In the genomic region with DNA sequence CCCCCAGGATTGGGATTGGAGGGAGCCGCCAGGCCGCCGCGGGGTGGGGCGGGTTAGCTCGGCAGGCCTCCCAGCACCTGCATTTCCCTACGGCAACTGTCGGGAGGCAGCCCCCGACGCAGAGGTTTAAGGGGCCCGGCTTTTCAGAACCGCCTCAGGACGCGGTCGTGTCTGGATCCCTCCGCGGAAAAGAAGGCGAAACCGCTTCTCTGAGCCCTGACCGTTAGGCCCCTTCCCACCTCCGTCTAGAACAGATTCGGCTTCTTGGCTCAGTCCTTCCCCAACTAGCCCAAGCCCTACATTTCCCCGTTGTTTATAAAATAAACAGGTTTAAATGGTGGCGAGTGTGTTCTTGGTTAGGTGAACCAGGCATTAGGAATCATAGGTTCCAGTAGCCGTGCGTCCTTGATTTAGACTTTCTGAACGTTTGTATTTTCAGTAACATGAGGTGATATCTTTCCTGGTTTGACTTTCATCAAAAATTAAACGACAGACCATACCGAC, we compare ENCODE assay signal across 8 cellular contexts. TPM values are rescaled to one million over a fixed set of nuclear protein-coding genes. Genes with fewer than 3 reads are reported as not detected.
DNase-seq lines count a peak whose midpoint lies in the region; ATAC-seq lines count a peak whose summit lies in the region.

No MANE protein-coding gene starts in this region.

- H3K36me3 Mint-ChIP-seq in natural killer cell treated with Interleukin-12 subunit alpha and Interleukin-12 subunit beta and Interleukin-15 and Interleukin-18, amount 100 ng/mL, for 72 hours: peaks cover 42% of the 10 kb centered on the region

- no peaks in the 10 kb centered on the region for H3K27me3 Mint-ChIP-seq in natural killer cell treated with Interleukin-12 subunit alpha and Interleukin-12 subunit beta and Interleukin-15 and Interleukin-18, amount 100 ng/mL, for 72 hours

- ATAC-seq in HG02571 (IDR thresholded peaks at IDR 0.05; ENCODE audit: unreplicated experiment): peak; percentile 1
- ATAC-seq in natural killer cell treated with Interleukin-12 subunit alpha and Interleukin-12 subunit beta and Interleukin-15 and Interleukin-18, amount 100 ng/mL, for 72 hours: no peak
- ATAC-seq in GM19328 (IDR thresholded peaks at IDR 0.05; ENCODE audit: unreplicated experiment): no peak

- peaks cover 57 to 61% of the 10 kb centered on the region in 2 donors for H3K4me1 Mint-ChIP-seq in natural killer cell treated with Interleukin-12 subunit alpha and Interleukin-12 subunit beta and Interleukin-15 and Interleukin-18, amount 100 ng/mL, for 72 hours (ENCODE audit: low read depth in 2 of 2)

- DNase-seq in DMS79 (lab: John Stamatoyannopoulos, UW) (peak; percentile 84), SK-MEL-5 (ENCODE audit: low read depth, low spot score) (peak; percentile 28), epithelial cell of prostate (ENCODE audit: low read depth, low spot score) (no peak), NCI-H1694 treated with DMSO at 0.1 percent for 48 hours (lab: John Stamatoyannopoulos, UW) (no peak)
- DNase-seq in natural killer cell treated with Interleukin-12 subunit alpha and Interleukin-12 subunit beta and Interleukin-15 and Interleukin-18, amount 100 ng/mL, for 72 hours (ENCODE audit: low spot score): peak; percentile 70
- DNase-seq in stimulated activated CD8-positive, alpha-beta memory T cell treated with anti-CD3 and anti-CD28 coated beads, Interleukin-4, amount 100 ng/mL, for 48 hours: no peak

- H3K4me3 Mint-ChIP-seq in natural killer cell treated with Interleukin-12 subunit alpha and Interleukin-12 subunit beta and Interleukin-15 and Interleukin-18, amount 100 ng/mL, for 72 hours: peak overlapping the region; percentile 88

- in situ Hi-C loops in SK-MEL-5 (cut with HindIII; ENCODE audit: low pct_unique_long_range_greater_than_20kb, low sequenced_read_pairs): no loop called here

- H3K9me3 Mint-ChIP-seq in natural killer cell treated with Interleukin-12 subunit alpha and Interleukin-12 subunit beta and Interleukin-15 and Interleukin-18, amount 100 ng/mL, for 72 hours: no peaks in the 10 kb centered on the region

- H3K27ac Mint-ChIP-seq in natural killer cell treated with Interleukin-12 subunit alpha and Interleukin-12 subunit beta and Interleukin-15 and Interleukin-18, amount 100 ng/mL, for 72 hours: peak overlapping the region; percentile 98

- peak overlapping the region; percentile 99 for H3K27ac ChIP-seq in epithelial cell of prostate

RNA-seq across cellular contexts. Expression of a gene that starts 1.0 kb away (rescaled TPM):
- 5,337 and 5,709 TPM in 2 replicates for total RNA-seq in SK-MEL-5 (2014; rRNA removed; shearing (Covaris generic))
- polyA plus RNA-seq in SK-MEL-5 (2015; cell fraction: cytosol; rRNA removed): 2,671 and 3,644 TPM in 2 replicates
- polyA plus RNA-seq in SK-MEL-5 (2015; cell fraction: nucleus; rRNA removed): 1,833 and 2,507 TPM in 2 replicates
- 1,000 to 10,000 TPM; 2,110 to 2,554 TPM for total RNA-seq in natural killer cell treated with Interleukin-12 subunit alpha and Interleukin-12 subunit beta and Interleukin-15 and Interleukin-18, amount 100 ng/mL, for 72 hours

Comparison
In these comparisons a context has a peak if more than half of its experiments do, and no peak if none do; other contexts are left out.
1. DNase-seq: peak in DMS79 (single experiment), SK-MEL-5 (single experiment) and natural killer cell treated with Interleukin-12 subunit alpha and Interleukin-12 subunit beta and Interleukin-15 and Interleukin-18, amount 100 ng/mL, for 72 hours (single experiment); none in epithelial cell of prostate (single experiment), NCI-H1694 treated with DMSO at 0.1 percent for 48 hours (single experiment) and stimulated activated CD8-positive, alpha-beta memory T cell treated with anti-CD3 and anti-CD28 coated beads, Interleukin-4, amount 100 ng/mL, for 48 hours (single experiment).